ENCODE assay signal across 1 cellular context in the genomic region with DNA sequence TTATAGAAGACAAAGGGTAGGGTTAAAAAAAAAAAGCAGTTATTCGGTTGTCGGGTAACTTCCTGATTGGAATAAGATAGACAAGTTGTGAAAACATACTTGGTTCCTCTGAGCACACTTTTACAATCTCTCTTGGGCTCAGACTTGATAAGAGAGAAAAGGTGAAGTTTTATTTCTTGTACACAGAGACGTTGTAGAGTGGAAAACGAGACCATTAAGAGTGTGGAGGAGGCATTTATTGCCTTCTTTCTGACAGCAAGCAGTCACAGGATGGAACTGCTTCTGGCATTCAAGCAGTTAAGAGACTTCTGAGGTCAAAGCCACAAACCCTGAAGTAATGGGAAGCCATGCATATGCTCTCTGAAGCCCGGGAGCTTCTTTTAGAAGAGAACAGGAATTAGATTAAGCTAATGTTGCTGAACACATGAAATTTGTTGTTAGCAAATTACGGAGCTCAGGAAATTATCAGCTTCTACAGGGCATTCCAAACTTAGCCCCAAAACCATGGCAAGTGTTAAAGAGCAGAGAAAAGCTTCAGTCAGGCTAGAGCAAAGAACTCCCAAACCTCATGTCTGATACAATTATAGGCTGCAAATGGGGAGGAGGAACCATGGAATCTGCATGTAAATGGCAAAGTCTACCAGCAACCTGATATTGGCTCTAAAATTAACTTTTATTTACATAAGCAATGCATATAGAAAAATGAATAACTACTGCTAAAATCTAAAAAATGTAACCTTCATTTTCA.
TF ChIP-seq lines count a peak whose summit lies in the region.

No MANE protein-coding gene starts in this region.

TF ChIP-seq in K562, 482 proteins besides CTCF, POLR2A, EP300 and RAD21 (continued from another document and continues in another):
- TF ChIP-seq, protein P1, sequence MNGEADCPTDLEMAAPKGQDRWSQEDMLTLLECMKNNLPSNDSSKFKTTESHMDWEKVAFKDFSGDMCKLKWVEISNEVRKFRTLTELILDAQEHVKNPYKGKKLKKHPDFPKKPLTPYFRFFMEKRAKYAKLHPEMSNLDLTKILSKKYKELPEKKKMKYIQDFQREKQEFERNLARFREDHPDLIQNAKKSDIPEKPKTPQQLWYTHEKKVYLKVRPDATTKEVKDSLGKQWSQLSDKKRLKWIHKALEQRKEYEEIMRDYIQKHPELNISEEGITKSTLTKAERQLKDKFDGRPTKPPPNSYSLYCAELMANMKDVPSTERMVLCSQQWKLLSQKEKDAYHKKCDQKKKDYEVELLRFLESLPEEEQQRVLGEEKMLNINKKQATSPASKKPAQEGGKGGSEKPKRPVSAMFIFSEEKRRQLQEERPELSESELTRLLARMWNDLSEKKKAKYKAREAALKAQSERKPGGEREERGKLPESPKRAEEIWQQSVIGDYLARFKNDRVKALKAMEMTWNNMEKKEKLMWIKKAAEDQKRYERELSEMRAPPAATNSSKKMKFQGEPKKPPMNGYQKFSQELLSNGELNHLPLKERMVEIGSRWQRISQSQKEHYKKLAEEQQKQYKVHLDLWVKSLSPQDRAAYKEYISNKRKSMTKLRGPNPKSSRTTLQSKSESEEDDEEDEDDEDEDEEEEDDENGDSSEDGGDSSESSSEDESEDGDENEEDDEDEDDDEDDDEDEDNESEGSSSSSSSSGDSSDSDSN (IDR thresholded peaks at IDR 0.05; ENCODE audit: borderline replicate concordance in 1 of 2, low read depth in 2 of 2, low read length in 2 of 2) = no peak
- TF ChIP-seq NR2C2 (CRISPR knock-in tag; IDR thresholded peaks at IDR 0.05) (no peak), NR2C2 (tag; IDR thresholded peaks at IDR 0.05) (peak; percentile 71), PHF21A (IDR thresholded peaks at IDR 0.05; ENCODE audit: borderline replicate concordance, low read depth) (no peak), SP2 (IDR thresholded peaks at IDR 0.05; ENCODE audit: extremely low read depth, low read depth, low read length, poor library complexity, severe bottlenecking) (no peak), HMGN3 (IDR thresholded peaks at IDR 0.05; ENCODE audit: borderline replicate concordance, extremely low read depth, insufficient read length, low read depth, low read length) (no peak), SNIP1 (IDR thresholded peaks at IDR 0.05; ENCODE audit: low read depth) (no peak), ESRRB (CRISPR knock-in tag; IDR thresholded peaks at IDR 0.05; ENCODE audit: borderline replicate concordance) (no peak), HNRNPUL1 (IDR thresholded peaks at IDR 0.05; ENCODE audit: low read length) (no peak), TOE1 (IDR thresholded peaks at IDR 0.05; ENCODE audit: borderline replicate concordance) (no peak), TOE1 (CRISPR knock-in tag; IDR thresholded peaks at IDR 0.05; ENCODE audit: borderline replicate concordance, low read depth) (no peak), GTF2A2 (tag; IDR thresholded peaks at IDR 0.05) (no peak), ZNF12 (CRISPR knock-in tag; IDR thresholded peaks at IDR 0.05) (no peak), TAF1 (IDR thresholded peaks at IDR 0.05; ENCODE audit: control insufficient read depth, extremely low read depth, insufficient read depth, low read length, severe bottlenecking) (no peak), ATF7 (IDR thresholded peaks at IDR 0.05) (0 out of 2 replicates have a peak, but pooled peaks have one; percentile 12), KDM5B (IDR thresholded peaks at IDR 0.05; ENCODE audit: insufficient replicate concordance, low read depth, low read length) (no peak), ZNF77 (CRISPR knock-in tag; IDR thresholded peaks at IDR 0.05) (no peak), ZNF174 (CRISPR knock-in tag; IDR thresholded peaks at IDR 0.05) (no peak), KDM2B (CRISPR knock-in tag; IDR thresholded peaks at IDR 0.05) (no peak), FOXM1 (IDR thresholded peaks at IDR 0.05; ENCODE audit: low read depth) (no peak), FOXM1 (CRISPR knock-in tag; IDR thresholded peaks at IDR 0.05; ENCODE audit: low read depth) (no peak), MAFG (tag; conservative IDR thresholded peaks at IDR 0.05) (no peak), RCOR1 (IDR thresholded peaks at IDR 0.05; ENCODE audit: borderline replicate concordance in 1 of 2, low read depth in 2 of 2, low read length in 2 of 2) (no peak), GTF2E2 (tag; IDR thresholded peaks at IDR 0.05) (no peak), MTA2 (IDR thresholded peaks at IDR 0.05; ENCODE audit: low read depth) (no peak), STAG1 (CRISPR knock-in tag; IDR thresholded peaks at IDR 0.05; ENCODE audit: borderline replicate concordance) (no peak), ZFP36 (IDR thresholded peaks at IDR 0.05; ENCODE audit: low read depth, low read length, partially characterized antibody) (peak; percentile 44), ZFPM2 (CRISPR knock-in tag; IDR thresholded peaks at IDR 0.05) (no peak), TCF3 (CRISPR knock-in tag; IDR thresholded peaks at IDR 0.05) (no peak), SIRT6 (IDR thresholded peaks at IDR 0.05; ENCODE audit: low read depth, low read length) (no peak), CSDE1 (IDR thresholded peaks at IDR 0.05) (no peak)
- TF ChIP-seq, protein P2, sequence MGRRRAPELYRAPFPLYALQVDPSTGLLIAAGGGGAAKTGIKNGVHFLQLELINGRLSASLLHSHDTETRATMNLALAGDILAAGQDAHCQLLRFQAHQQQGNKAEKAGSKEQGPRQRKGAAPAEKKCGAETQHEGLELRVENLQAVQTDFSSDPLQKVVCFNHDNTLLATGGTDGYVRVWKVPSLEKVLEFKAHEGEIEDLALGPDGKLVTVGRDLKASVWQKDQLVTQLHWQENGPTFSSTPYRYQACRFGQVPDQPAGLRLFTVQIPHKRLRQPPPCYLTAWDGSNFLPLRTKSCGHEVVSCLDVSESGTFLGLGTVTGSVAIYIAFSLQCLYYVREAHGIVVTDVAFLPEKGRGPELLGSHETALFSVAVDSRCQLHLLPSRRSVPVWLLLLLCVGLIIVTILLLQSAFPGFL (CRISPR knock-in tag; IDR thresholded peaks at IDR 0.05) = no peak
- TF ChIP-seq, protein P3, sequence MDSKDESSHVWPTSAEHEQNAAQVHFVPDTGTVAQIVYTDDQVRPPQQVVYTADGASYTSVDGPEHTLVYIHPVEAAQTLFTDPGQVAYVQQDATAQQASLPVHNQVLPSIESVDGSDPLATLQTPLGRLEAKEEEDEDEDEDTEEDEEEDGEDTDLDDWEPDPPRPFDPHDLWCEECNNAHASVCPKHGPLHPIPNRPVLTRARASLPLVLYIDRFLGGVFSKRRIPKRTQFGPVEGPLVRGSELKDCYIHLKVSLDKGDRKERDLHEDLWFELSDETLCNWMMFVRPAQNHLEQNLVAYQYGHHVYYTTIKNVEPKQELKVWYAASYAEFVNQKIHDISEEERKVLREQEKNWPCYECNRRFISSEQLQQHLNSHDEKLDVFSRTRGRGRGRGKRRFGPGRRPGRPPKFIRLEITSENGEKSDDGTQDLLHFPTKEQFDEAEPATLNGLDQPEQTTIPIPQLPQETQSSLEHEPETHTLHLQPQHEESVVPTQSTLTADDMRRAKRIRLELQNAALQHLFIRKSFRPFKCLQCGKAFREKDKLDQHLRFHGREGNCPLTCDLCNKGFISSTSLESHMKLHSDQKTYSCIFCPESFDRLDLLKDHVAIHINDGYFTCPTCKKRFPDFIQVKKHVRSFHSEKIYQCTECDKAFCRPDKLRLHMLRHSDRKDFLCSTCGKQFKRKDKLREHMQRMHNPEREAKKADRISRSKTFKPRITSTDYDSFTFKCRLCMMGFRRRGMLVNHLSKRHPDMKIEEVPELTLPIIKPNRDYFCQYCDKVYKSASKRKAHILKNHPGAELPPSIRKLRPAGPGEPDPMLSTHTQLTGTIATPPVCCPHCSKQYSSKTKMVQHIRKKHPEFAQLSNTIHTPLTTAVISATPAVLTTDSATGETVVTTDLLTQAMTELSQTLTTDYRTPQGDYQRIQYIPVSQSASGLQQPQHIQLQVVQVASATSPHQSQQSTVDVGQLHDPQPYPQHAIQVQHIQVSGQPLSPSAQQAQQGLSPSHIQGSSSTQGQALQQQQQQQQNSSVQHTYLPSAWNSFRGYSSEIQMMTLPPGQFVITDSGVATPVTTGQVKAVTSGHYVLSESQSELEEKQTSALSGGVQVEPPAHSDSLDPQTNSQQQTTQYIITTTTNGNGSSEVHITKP (IDR thresholded peaks at IDR 0.05; ENCODE audit: partially characterized antibody) = no peak
- TF ChIP-seq, protein P4, sequence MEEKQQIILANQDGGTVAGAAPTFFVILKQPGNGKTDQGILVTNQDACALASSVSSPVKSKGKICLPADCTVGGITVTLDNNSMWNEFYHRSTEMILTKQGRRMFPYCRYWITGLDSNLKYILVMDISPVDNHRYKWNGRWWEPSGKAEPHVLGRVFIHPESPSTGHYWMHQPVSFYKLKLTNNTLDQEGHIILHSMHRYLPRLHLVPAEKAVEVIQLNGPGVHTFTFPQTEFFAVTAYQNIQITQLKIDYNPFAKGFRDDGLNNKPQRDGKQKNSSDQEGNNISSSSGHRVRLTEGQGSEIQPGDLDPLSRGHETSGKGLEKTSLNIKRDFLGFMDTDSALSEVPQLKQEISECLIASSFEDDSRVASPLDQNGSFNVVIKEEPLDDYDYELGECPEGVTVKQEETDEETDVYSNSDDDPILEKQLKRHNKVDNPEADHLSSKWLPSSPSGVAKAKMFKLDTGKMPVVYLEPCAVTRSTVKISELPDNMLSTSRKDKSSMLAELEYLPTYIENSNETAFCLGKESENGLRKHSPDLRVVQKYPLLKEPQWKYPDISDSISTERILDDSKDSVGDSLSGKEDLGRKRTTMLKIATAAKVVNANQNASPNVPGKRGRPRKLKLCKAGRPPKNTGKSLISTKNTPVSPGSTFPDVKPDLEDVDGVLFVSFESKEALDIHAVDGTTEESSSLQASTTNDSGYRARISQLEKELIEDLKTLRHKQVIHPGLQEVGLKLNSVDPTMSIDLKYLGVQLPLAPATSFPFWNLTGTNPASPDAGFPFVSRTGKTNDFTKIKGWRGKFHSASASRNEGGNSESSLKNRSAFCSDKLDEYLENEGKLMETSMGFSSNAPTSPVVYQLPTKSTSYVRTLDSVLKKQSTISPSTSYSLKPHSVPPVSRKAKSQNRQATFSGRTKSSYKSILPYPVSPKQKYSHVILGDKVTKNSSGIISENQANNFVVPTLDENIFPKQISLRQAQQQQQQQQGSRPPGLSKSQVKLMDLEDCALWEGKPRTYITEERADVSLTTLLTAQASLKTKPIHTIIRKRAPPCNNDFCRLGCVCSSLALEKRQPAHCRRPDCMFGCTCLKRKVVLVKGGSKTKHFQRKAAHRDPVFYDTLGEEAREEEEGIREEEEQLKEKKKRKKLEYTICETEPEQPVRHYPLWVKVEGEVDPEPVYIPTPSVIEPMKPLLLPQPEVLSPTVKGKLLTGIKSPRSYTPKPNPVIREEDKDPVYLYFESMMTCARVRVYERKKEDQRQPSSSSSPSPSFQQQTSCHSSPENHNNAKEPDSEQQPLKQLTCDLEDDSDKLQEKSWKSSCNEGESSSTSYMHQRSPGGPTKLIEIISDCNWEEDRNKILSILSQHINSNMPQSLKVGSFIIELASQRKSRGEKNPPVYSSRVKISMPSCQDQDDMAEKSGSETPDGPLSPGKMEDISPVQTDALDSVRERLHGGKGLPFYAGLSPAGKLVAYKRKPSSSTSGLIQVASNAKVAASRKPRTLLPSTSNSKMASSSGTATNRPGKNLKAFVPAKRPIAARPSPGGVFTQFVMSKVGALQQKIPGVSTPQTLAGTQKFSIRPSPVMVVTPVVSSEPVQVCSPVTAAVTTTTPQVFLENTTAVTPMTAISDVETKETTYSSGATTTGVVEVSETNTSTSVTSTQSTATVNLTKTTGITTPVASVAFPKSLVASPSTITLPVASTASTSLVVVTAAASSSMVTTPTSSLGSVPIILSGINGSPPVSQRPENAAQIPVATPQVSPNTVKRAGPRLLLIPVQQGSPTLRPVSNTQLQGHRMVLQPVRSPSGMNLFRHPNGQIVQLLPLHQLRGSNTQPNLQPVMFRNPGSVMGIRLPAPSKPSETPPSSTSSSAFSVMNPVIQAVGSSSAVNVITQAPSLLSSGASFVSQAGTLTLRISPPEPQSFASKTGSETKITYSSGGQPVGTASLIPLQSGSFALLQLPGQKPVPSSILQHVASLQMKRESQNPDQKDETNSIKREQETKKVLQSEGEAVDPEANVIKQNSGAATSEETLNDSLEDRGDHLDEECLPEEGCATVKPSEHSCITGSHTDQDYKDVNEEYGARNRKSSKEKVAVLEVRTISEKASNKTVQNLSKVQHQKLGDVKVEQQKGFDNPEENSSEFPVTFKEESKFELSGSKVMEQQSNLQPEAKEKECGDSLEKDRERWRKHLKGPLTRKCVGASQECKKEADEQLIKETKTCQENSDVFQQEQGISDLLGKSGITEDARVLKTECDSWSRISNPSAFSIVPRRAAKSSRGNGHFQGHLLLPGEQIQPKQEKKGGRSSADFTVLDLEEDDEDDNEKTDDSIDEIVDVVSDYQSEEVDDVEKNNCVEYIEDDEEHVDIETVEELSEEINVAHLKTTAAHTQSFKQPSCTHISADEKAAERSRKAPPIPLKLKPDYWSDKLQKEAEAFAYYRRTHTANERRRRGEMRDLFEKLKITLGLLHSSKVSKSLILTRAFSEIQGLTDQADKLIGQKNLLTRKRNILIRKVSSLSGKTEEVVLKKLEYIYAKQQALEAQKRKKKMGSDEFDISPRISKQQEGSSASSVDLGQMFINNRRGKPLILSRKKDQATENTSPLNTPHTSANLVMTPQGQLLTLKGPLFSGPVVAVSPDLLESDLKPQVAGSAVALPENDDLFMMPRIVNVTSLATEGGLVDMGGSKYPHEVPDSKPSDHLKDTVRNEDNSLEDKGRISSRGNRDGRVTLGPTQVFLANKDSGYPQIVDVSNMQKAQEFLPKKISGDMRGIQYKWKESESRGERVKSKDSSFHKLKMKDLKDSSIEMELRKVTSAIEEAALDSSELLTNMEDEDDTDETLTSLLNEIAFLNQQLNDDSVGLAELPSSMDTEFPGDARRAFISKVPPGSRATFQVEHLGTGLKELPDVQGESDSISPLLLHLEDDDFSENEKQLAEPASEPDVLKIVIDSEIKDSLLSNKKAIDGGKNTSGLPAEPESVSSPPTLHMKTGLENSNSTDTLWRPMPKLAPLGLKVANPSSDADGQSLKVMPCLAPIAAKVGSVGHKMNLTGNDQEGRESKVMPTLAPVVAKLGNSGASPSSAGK (IDR thresholded peaks at IDR 0.05) = no peak
- TF ChIP-seq, protein P5, sequence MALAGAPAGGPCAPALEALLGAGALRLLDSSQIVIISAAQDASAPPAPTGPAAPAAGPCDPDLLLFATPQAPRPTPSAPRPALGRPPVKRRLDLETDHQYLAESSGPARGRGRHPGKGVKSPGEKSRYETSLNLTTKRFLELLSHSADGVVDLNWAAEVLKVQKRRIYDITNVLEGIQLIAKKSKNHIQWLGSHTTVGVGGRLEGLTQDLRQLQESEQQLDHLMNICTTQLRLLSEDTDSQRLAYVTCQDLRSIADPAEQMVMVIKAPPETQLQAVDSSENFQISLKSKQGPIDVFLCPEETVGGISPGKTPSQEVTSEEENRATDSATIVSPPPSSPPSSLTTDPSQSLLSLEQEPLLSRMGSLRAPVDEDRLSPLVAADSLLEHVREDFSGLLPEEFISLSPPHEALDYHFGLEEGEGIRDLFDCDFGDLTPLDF (CRISPR knock-in tag; IDR thresholded peaks at IDR 0.05) = no peak
- TF ChIP-seq, protein P6, sequence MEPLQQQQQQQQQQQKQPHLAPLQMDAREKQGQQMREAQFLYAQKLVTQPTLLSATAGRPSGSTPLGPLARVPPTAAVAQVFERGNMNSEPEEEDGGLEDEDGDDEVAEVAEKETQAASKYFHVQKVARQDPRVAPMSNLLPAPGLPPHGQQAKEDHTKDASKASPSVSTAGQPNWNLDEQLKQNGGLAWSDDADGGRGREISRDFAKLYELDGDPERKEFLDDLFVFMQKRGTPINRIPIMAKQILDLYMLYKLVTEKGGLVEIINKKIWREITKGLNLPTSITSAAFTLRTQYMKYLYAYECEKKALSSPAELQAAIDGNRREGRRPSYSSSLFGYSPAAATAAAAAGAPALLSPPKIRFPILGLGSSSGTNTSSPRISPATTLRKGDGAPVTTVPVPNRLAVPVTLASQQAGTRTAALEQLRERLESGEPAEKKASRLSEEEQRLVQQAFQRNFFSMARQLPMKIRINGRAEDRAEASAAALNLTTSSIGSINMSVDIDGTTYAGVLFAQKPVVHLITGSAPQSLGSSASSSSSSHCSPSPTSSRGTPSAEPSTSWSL (CRISPR knock-in tag; IDR thresholded peaks at IDR 0.05; ENCODE audit: borderline replicate concordance) = no peak
